ENCODE assay signal across 1 cellular context in the genomic region with DNA sequence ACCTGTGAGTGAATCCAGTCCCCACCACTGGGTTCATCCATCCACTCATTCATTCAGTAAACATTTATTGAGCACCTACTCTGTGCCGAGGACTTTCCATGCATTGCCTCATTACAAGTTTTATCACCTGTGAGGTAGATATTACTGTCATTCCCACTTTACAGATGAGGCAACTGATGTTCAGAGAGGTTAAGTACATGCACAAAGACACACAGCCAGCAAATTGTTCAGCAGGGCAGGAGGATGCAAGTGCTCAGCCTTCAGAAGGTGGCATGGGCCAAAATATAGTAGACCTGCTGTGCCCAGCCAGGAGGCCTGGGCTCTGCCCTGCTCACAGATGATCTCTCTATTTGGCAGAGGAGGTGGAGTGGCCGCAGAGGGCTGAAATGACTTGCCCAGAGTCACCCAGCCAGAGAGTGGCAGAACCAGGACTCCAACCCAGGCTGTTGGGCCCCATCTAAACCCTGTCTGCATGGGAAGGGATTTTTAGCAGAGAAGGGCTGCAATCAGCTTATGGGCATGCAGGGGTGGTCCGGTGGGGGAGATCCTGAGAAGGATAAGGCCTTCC.
TF ChIP-seq lines count a peak whose summit lies in the region.

No MANE protein-coding gene starts in this region.

TF ChIP-seq in K562, 482 proteins besides CTCF, POLR2A, EP300 and RAD21 (continued from another document):
- TF ChIP-seq ZFP36 (IDR thresholded peaks at IDR 0.05; ENCODE audit: low read depth, low read length, partially characterized antibody) (peak; percentile 52), RBM25 (IDR thresholded peaks at IDR 0.05; ENCODE audit: low read depth, low read length, severe bottlenecking) (peak; percentile 78), SMARCA5 (IDR thresholded peaks at IDR 0.05) (peak; percentile 64; the same call in 1 of the 2 replicates), ATF6 (CRISPR knock-in tag; IDR thresholded peaks at IDR 0.05) (no peak)
